Comparison of ENCODE assay signal across 8 cellular contexts in the genomic region with DNA sequence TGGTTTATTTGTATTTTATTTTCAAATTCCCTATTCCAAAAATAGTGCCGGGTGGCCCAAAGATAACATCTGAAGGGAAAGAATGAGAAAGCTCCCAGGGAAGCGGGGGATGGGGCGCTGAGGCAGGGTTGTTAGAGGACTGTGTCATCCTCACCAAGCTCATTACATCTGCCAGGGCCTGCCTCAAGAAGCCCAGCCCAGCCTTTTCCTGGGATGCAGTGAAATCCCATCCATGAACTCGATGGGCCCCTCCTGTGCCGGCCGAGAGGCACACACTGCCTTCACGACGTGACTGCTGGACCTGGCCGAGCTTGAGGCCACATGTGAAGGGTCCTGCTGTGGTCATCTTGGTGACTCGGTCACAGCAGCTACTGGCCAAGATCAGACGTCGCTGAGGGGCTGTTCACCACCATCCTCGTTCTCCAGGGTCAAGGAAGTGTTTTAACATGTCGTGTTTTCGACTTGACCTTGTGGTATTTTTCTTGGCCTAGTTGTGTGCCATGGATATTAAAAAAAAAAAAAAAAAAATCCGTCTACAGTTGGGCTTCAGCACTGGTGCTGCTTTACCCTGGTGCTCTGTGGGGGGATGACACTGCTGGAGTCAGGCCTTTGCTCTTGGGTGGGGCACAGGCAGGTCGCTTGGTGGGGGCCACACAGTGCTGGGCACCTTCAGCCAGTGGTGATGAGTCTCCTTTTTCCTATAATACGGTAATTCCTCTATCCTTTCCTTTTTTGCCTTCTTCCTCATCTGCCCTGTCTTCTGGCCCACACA. TPM values are rescaled to one million over a fixed set of nuclear protein-coding genes. Genes with fewer than 3 reads are reported as not detected.
DNase-seq lines count a peak whose midpoint lies in the region; ATAC-seq, FAIRE-seq and TF ChIP-seq lines count a peak whose summit lies in the region.

No MANE protein-coding gene starts in this region.

- H4K20me1 ChIP-seq in endothelial cell of umbilical vein (replicated peaks; ENCODE audit: control insufficient read depth, extremely low read depth, insufficient read depth, low read length) (no peaks in the 10 kb centered on the region), OCI-LY7 (ENCODE audit: insufficient read depth, low read length) (peaks cover 11% of the 10 kb centered on the region)

- peaks cover 54% of the 10 kb centered on the region for H3K4me1 ChIP-seq in ACC112 (ENCODE audit: control insufficient read depth, insufficient read depth, low read length, unreplicated experiment)
- peaks cover 78% of the 10 kb centered on the region for H3K4me1 ChIP-seq in endothelial cell of umbilical vein (ENCODE audit: control insufficient read depth, extremely low read depth, insufficient read depth, low read length)
- peaks cover 19 to 45% of the 10 kb centered on the region in 2 donors for H3K4me1 ChIP-seq in mucosa of rectum (ENCODE audit: control insufficient read depth in 2 of 2, insufficient read depth in 2 of 2, low read length in 2 of 2)
- peaks cover 12% of the 10 kb centered on the region for H3K4me1 ChIP-seq in OCI-LY7 (ENCODE audit: insufficient read depth, low read length, poor library complexity, severe bottlenecking)

- H3K4me3 ChIP-seq in ACC112 (ENCODE audit: low read depth, low read length) (no peak overlapping the region), endothelial cell of umbilical vein (replicated peaks in 1 of 3; ENCODE audit: insufficient read depth in 1 of 3, low read depth in 1 of 3, low read length in 3 of 3) (no peak overlapping the region), mucosa of rectum (ENCODE audit: low read length in 2 of 2) (no peak overlapping the region), OCI-LY7 (ENCODE audit: low read depth, low read length, poor library complexity, severe bottlenecking) (no peak overlapping the region)

- no peaks in the 10 kb centered on the region for H3K9me1 ChIP-seq in endothelial cell of umbilical vein (replicated peaks; ENCODE audit: control insufficient read depth, extremely low read depth, insufficient read depth, low read length)

- intact Hi-C loops in endothelial cell of umbilical vein (cut with micrococcal nuclease) = loop anchor here (1.0 kb wide), 2 partner anchors 42 to 54 kb away; no protein-coding TSS in a partner anchor
- intact Hi-C loops in OCI-LY7 (cut with micrococcal nuclease; ENCODE audit: unreplicated experiment) = no loop called here

- DNase-seq in M059J (ENCODE audit: low read depth) = peak; percentile 58
- DNase-seq in endothelial cell of umbilical vein (ENCODE audit: low read depth, low spot score) = no peak
- DNase-seq in COLO829 (ENCODE audit: low spot score) = no peak
- no peak for DNase-seq in activated gamma-delta T cell (lab: John Stamatoyannopoulos, UW)
- no peak for DNase-seq in OCI-LY7 (ENCODE audit: low spot score)

- H3K4me2 ChIP-seq in endothelial cell of umbilical vein (ENCODE audit: insufficient read depth, low read length) (peak overlapping the region; percentile 18), OCI-LY7 (ENCODE audit: low read length) (no peak overlapping the region)

- dilution Hi-C loops in endothelial cell of umbilical vein (cut with MboI; ENCODE audit: extremely low pct_ligation_motif_present, low sequenced_read_pairs) = no loop called here

- H3K9ac ChIP-seq in endothelial cell of umbilical vein (replicated peaks; ENCODE audit: extremely low read depth, insufficient read depth, low read length) = peak overlapping the region; percentile 50
- no peak overlapping the region for H3K9ac ChIP-seq in mucosa of rectum (ENCODE audit: low read depth in 1 of 2, low read length in 2 of 2)

- H3K79me2 ChIP-seq in ACC112 (ENCODE audit: control insufficient read depth, insufficient read depth, low read length, unreplicated experiment) (peaks cover 24% of the 10 kb centered on the region), endothelial cell of umbilical vein (ENCODE audit: control insufficient read depth, insufficient read depth, low read length) (peaks cover 21% of the 10 kb centered on the region), OCI-LY7 (ENCODE audit: insufficient read depth, low read depth, low read length) (peaks cover 19% of the 10 kb centered on the region; the same call in 1 of the 2 replicates)

- H3K9me3 ChIP-seq in endothelial cell of umbilical vein (replicated peaks; ENCODE audit: control insufficient read depth, insufficient read depth, low read length) = no peaks in the 10 kb centered on the region
- H3K9me3 ChIP-seq in mucosa of rectum (ENCODE audit: control insufficient read depth in 2 of 2, low read length in 2 of 2) = no peaks in the 10 kb centered on the region
- no peaks in the 10 kb centered on the region for H3K9me3 ChIP-seq in OCI-LY7 (ENCODE audit: low read length)

- H3K27ac ChIP-seq in ACC112 (ENCODE audit: low read depth, low read length) (peak overlapping the region; percentile 76), endothelial cell of umbilical vein (ENCODE audit: insufficient read depth, low read depth, low read length) (peak overlapping the region; percentile 91), mucosa of rectum (ENCODE audit: low read depth in 2 of 2, low read length in 2 of 2) (peak overlapping the region; percentile 67 to 68), OCI-LY7 (ENCODE audit: low read depth, low read length, poor library complexity, severe bottlenecking) (no peak overlapping the region)

- FAIRE-seq in endothelial cell of umbilical vein (lab: Jason Lieb, UNC) = peak; percentile 50

- H2AFZ ChIP-seq in ACC112 (ENCODE audit: low read length, unreplicated experiment) (no peak overlapping the region), endothelial cell of umbilical vein (ENCODE audit: low read depth, low read length) (no peak overlapping the region), OCI-LY7 (ENCODE audit: low read length) (no peak overlapping the region)

- POLR2A ChIA-PET in endothelial cell of umbilical vein (lab: Charles Lee) (interaction anchor here (1.3 kb wide), 1 partner anchor 42 kb away, joined by 4 read pairs; no protein-coding TSS in a partner anchor), OCI-LY7 (lab: Charles Lee) (interaction anchor here (0.5 kb wide), 1 partner anchor 56 kb away, joined by 4 read pairs; no protein-coding TSS in a partner anchor)

- no peak for ATAC-seq in HG02884 (IDR thresholded peaks at IDR 0.05; ENCODE audit: unreplicated experiment)

- no peaks in the 10 kb centered on the region for H3K9me2 ChIP-seq in OCI-LY7 (ENCODE audit: insufficient read depth, low read length)

- TSS peak; percentile 12 for BruUV-seq in endothelial cell of umbilical vein (replicated peaks; lab: Mats Ljungman, UMichigan)
- BruUV-seq in OCI-LY7 (replicated peaks; lab: Mats Ljungman, UMichigan) = no TSS peak

- CTCF ChIA-PET in endothelial cell of umbilical vein (lab: Charles Lee) (interaction anchor here (0.9 to 10.2 kb wide), 8 partner anchors 9 to 287 kb away, joined by 3 to 265 read pairs (median 6); a partner anchor contains a TSS), OCI-LY7 (lab: Charles Lee; ENCODE audit: unreplicated experiment) (no interaction called here)

- no peak for TF ChIP-seq POLR2A in endothelial cell of umbilical vein (IDR thresholded peaks at IDR 0.05; ENCODE audit: low read depth, low read length)

- TF ChIP-seq CTCF in endothelial cell of umbilical vein (IDR thresholded peaks at IDR 0.05; ENCODE audit: extremely low read depth in 1 of 2, insufficient read depth in 1 of 2, low read depth in 1 of 2, low read length in 2 of 2) (no peak), OCI-LY7 (conservative IDR thresholded peaks at IDR 0.05; ENCODE audit: low read length) (no peak)

- H3K27me3 ChIP-seq in ACC112 (ENCODE audit: insufficient read depth, low read length) (no peaks in the 10 kb centered on the region), endothelial cell of umbilical vein (ENCODE audit: control insufficient read depth in 2 of 2, insufficient read depth in 2 of 2, low read length in 2 of 2) (no peaks in the 10 kb centered on the region), mucosa of rectum (ENCODE audit: control insufficient read depth in 2 of 2, insufficient read depth in 2 of 2, low read length in 2 of 2) (no peaks in the 10 kb centered on the region)

- no peaks in the 10 kb centered on the region for H3K36me3 ChIP-seq in ACC112 (ENCODE audit: insufficient read depth, low read length)
- peaks cover 0 to 4% of the 10 kb centered on the region in 2 experiments for H3K36me3 ChIP-seq in endothelial cell of umbilical vein (ENCODE audit: control insufficient read depth in 2 of 2, extremely low read depth in 1 of 2, insufficient read depth in 2 of 2, low read length in 2 of 2)
- peaks cover 62 to 67% of the 10 kb centered on the region in 2 donors for H3K36me3 ChIP-seq in mucosa of rectum (ENCODE audit: control insufficient read depth in 2 of 2, insufficient read depth in 2 of 2, low read length in 2 of 2)
- peaks cover 79% of the 10 kb centered on the region for H3K36me3 ChIP-seq in OCI-LY7 (ENCODE audit: insufficient read depth, low read length)

TF ChIP-seq in endothelial cell of umbilical vein, 7 proteins besides CTCF, POLR2A, EP300 and RAD21 (continues in another document):
- TF ChIP-seq POLR2AphosphoS5 (IDR thresholded peaks at IDR 0.05; ENCODE audit: insufficient read depth, low read depth, low read length) (no peak), JUN (IDR thresholded peaks at IDR 0.05; ENCODE audit: borderline replicate concordance, insufficient read depth, insufficient read length, low read depth) (no peak)

RNA-seq across cellular contexts. Expression of a gene that starts 4.9 kb away (rescaled TPM):
- 19.2 and 19.5 TPM in 2 replicates for total RNA-seq in M059J (2014; rRNA removed; shearing (Covaris generic))
- total RNA-seq in endothelial cell of umbilical vein = 19.5 and 19.6 TPM in 2 replicates
- polyA plus RNA-seq in endothelial cell of umbilical vein = 18.6 and 19.0 TPM in 2 replicates
- 16.5 and 20.5 TPM in 2 replicates for polyA plus RNA-seq in endothelial cell of umbilical vein (2011; cell fraction: cytosol; rRNA removed)
- polyA plus RNA-seq in endothelial cell of umbilical vein (2011; cell fraction: nucleus; rRNA removed) = 9.6 and 10.3 TPM in 2 replicates
- polyA plus RNA-seq in endothelial cell of umbilical vein (2012) = 22.1 and 22.5 TPM in 2 replicates
- 18.3 and 18.5 TPM in 2 replicates for polyA minus RNA-seq in endothelial cell of umbilical vein
- 8.5 TPM for polyA minus RNA-seq in endothelial cell of umbilical vein (2011; cell fraction: cytosol; rRNA and poly(A)+ RNA removed)
- polyA minus RNA-seq in endothelial cell of umbilical vein (2011; cell fraction: nucleus; rRNA and poly(A)+ RNA removed) = 10.9 and 15.9 TPM in 2 replicates
- total RNA-seq in OCI-LY7 (2014; rRNA removed; shearing (Covaris generic)) = 12.8 and 15.7 TPM in 2 replicates
- 10.6 and 13.8 TPM in 2 replicates for total RNA-seq in OCI-LY7 (2022)

RNA-seq across cellular contexts. Expression of a gene that starts 22.2 kb away (rescaled TPM):
- 22.6 and 32.8 TPM in 2 replicates for total RNA-seq in M059J (2014; rRNA removed; shearing (Covaris generic))
- 58.9 and 77.3 TPM in 2 replicates for total RNA-seq in endothelial cell of umbilical vein
- polyA plus RNA-seq in endothelial cell of umbilical vein = 69.5 and 79.0 TPM in 2 replicates
- polyA plus RNA-seq in endothelial cell of umbilical vein (2011; cell fraction: cytosol; rRNA removed) = 30.9 and 37.0 TPM in 2 replicates
- 23.1 and 36.3 TPM in 2 replicates for polyA plus RNA-seq in endothelial cell of umbilical vein (2011; cell fraction: nucleus; rRNA removed)
- polyA plus RNA-seq in endothelial cell of umbilical vein (2012) = 19.7 and 40.2 TPM in 2 replicates
- polyA minus RNA-seq in endothelial cell of umbilical vein = 58.4 and 79.1 TPM in 2 replicates
- 5.2 TPM for polyA minus RNA-seq in endothelial cell of umbilical vein (2011; cell fraction: cytosol; rRNA and poly(A)+ RNA removed)
- 27.9 and 31.7 TPM in 2 replicates for polyA minus RNA-seq in endothelial cell of umbilical vein (2011; cell fraction: nucleus; rRNA and poly(A)+ RNA removed)
- 0.93 and 1.3 TPM in 2 replicates for total RNA-seq in OCI-LY7 (2014; rRNA removed; shearing (Covaris generic))
- total RNA-seq in OCI-LY7 (2022) = 2.0 and 2.8 TPM in 2 replicates
